In genomic region chr3:125916376-125916978, GRCh38 we compare ENCODE assay signal across 8 cellular contexts. TPM values are rescaled to one million over a fixed set of nuclear protein-coding genes. Genes with fewer than 3 reads are reported as not detected.
DNase-seq lines count a peak whose midpoint lies in the region; ATAC-seq, FAIRE-seq and TF ChIP-seq lines count a peak whose summit lies in the region.

No MANE protein-coding gene starts in this region.

- H3K4me3 ChIP-seq in HEK293 (ENCODE audit: low read depth, low read length) (peak overlapping the region; percentile 65), MG63 (peak overlapping the region; percentile 88), pancreas (peak overlapping the region; percentile 43 to 82 (median 63)), aorta (ENCODE audit: low read length in 2 of 2) (peak overlapping the region in 1 of 2 donors; percentile 40)

- H3K27me3 ChIP-seq in MG63 (no peaks in the 10 kb centered on the region), pancreas (no peaks in the 10 kb centered on the region), aorta (ENCODE audit: control insufficient read depth in 1 of 2, insufficient read depth in 2 of 2, low read length in 1 of 2) (no peaks in the 10 kb centered on the region)

- peak overlapping the region; percentile 88 for H3K4me3 Mint-ChIP-seq in activated naive CD8-positive, alpha-beta T cell treated with anti-CD3 and anti-CD28 coated beads, Interleukin-2, amount 50 U/mL, for 24 hours

- H3K4me1 ChIP-seq in HEK293 (ENCODE audit: control insufficient read depth, insufficient read depth, low read length) (no peaks in the 10 kb centered on the region), pancreas (peaks cover 0 to 6% (median 3%) of the 10 kb centered on the region in 3 donors), aorta (ENCODE audit: control insufficient read depth in 1 of 2, insufficient read depth in 2 of 2, low read length in 2 of 2) (no peaks in the 10 kb centered on the region)

- H3K36me3 ChIP-seq in HEK293 (ENCODE audit: control insufficient read depth in 2 of 2, insufficient read depth in 1 of 2, low read length in 2 of 2) (no peaks in the 10 kb centered on the region), MG63 (no peaks in the 10 kb centered on the region; the same call in 1 of the 2 replicates), pancreas (no peaks in the 10 kb centered on the region), aorta (ENCODE audit: control insufficient read depth in 1 of 2, insufficient read depth in 2 of 2, low read length in 1 of 2) (no peaks in the 10 kb centered on the region)

- FAIRE-seq in pancreas (lab: Jason Lieb, UNC), result no peak

- ATAC-seq in activated naive CD8-positive, alpha-beta T cell treated with anti-CD3 and anti-CD28 coated beads, Interleukin-2, amount 50 U/mL, for 24 hours, result peak; percentile 90
- peak; percentile 99 for ATAC-seq in Right ventricle myocardium superior (ENCODE audit: poor library complexity)
- ATAC-seq in pancreas, result peak; percentile 89 to 100 (median 98)
- ATAC-seq in aorta (ENCODE audit: low FRiP score), result peak; percentile 100

- no peaks in the 10 kb centered on the region for H3K27me3 Mint-ChIP-seq in activated naive CD8-positive, alpha-beta T cell treated with anti-CD3 and anti-CD28 coated beads, Interleukin-2, amount 50 U/mL, for 24 hours

- H3K4me1 Mint-ChIP-seq in activated naive CD8-positive, alpha-beta T cell treated with anti-CD3 and anti-CD28 coated beads, Interleukin-2, amount 50 U/mL, for 24 hours, result peaks cover 30% of the 10 kb centered on the region

- H3K36me3 Mint-ChIP-seq in activated naive CD8-positive, alpha-beta T cell treated with anti-CD3 and anti-CD28 coated beads, Interleukin-2, amount 50 U/mL, for 24 hours (ENCODE audit: low read depth), result no peaks in the 10 kb centered on the region

- H3K27ac Mint-ChIP-seq in activated naive CD8-positive, alpha-beta T cell treated with anti-CD3 and anti-CD28 coated beads, Interleukin-2, amount 50 U/mL, for 24 hours, result peak overlapping the region; percentile 91

- H3K9me3 ChIP-seq in HEK293 (ENCODE audit: control insufficient read depth, insufficient read depth, low read depth, low read length), result no peaks in the 10 kb centered on the region
- H3K9me3 ChIP-seq in MG63, result no peaks in the 10 kb centered on the region
- no peaks in the 10 kb centered on the region for H3K9me3 ChIP-seq in pancreas
- no peaks in the 10 kb centered on the region for H3K9me3 ChIP-seq in aorta (ENCODE audit: control insufficient read depth, low read length)

- TF ChIP-seq CTCF in GM12873 (IDR thresholded peaks at IDR 0.05; ENCODE audit: insufficient read depth, low read depth, low read length, missing control alignments), result peak; percentile 27
- no peak for TF ChIP-seq CTCF in HEK293 (tag by site-specific recombination; IDR thresholded peaks at IDR 0.05)
- TF ChIP-seq CTCF in RWPE1 (conservative IDR thresholded peaks at IDR 0.05; ENCODE audit: low read depth), result no peak
- TF ChIP-seq CTCF in pancreas (IDR thresholded peaks at IDR 0.05), result no peak

- CTCF ChIA-PET in HEK293 (lab: Yijun Ruan, JAX) (no interaction called here), RWPE1 (lab: Yijun Ruan, JAX) (no interaction called here)

- no peak for DNase-seq in MG63
- peak; percentile 82 for DNase-seq in RWPE1 (ENCODE audit: low spot score)
- DNase-seq in activated naive CD8-positive, alpha-beta T cell treated with anti-CD3 and anti-CD28 coated beads, Interleukin-2, amount 50 U/mL, for 24 hours, result peak; percentile 96
- DNase-seq in Right ventricle myocardium superior, result no peak
- DNase-seq in pancreas, result peak in 2 of 6 donors; percentile 98 to 100
- peak in 1 of 2 donors; percentile 99 for DNase-seq in aorta

- 0 to 1% methylated on average over 48 to 58 of the region's 58 CpGs for WGBS in pancreas, 2 donors
- 0 to 2% methylated on average over 56 to 58 of the region's 58 CpGs for WGBS in aorta, 2 donors

- POLR2A ChIA-PET in HEK293 (lab: Yijun Ruan, JAX), result no interaction called here
- POLR2A ChIA-PET in RWPE1 (lab: Yijun Ruan, JAX; ENCODE audit: low non-redundant PET), result no interaction called here

- no peaks in the 10 kb centered on the region for H3K9me3 Mint-ChIP-seq in activated naive CD8-positive, alpha-beta T cell treated with anti-CD3 and anti-CD28 coated beads, Interleukin-2, amount 50 U/mL, for 24 hours

- H3K27ac ChIP-seq in HEK293 (ENCODE audit: extremely low read depth, low read depth, low read length) (peak overlapping the region; percentile 82), RWPE1 (peak overlapping the region; percentile 86), pancreas (peak overlapping the region; percentile 46 to 61 (median 54)), aorta (ENCODE audit: low read depth in 1 of 2, low read length in 2 of 2) (no peak overlapping the region)

- intact Hi-C loops in Right ventricle myocardium superior (cut with DNase I), result no loop called here
- intact Hi-C loops in pancreas (cut with DNase I), result no loop called here
- intact Hi-C loops in aorta (cut with DNase I), result no loop called here

TF ChIP-seq in HEK293, 187 proteins besides CTCF, POLR2A, EP300 and RAD21 (continues in another document):
- TF ChIP-seq ZNF501 (tag by site-specific recombination; IDR thresholded peaks at IDR 0.05), result no peak; the same call in 1 of the 2 replicates
- peak; percentile 26; the same call in 1 of the 2 replicates for TF ChIP-seq KLF9 (tag by site-specific recombination; IDR thresholded peaks at IDR 0.05; ENCODE audit: low read depth)
- TF ChIP-seq ZNF274 (IDR thresholded peaks at IDR 0.05; ENCODE audit: low read length), result no peak
- TF ChIP-seq ZNF274 (tag by site-specific recombination; IDR thresholded peaks at IDR 0.05; ENCODE audit: borderline replicate concordance), result no peak
- TF ChIP-seq ZNF518A (tag by site-specific recombination; conservative IDR thresholded peaks at IDR 0.05; ENCODE audit: low read depth), result no peak
- no peak for TF ChIP-seq YY2 (tag by site-specific recombination; IDR thresholded peaks at IDR 0.05)
- no peak for TF ChIP-seq ZNF776 (tag by site-specific recombination; IDR thresholded peaks at IDR 0.05; ENCODE audit: borderline replicate concordance)
- no peak for TF ChIP-seq ZNF2 (tag by site-specific recombination; IDR thresholded peaks at IDR 0.05)
- TF ChIP-seq ZNF324 (tag by site-specific recombination; IDR thresholded peaks at IDR 0.05), result no peak
- no peak for TF ChIP-seq GFI1B (tag by site-specific recombination; IDR thresholded peaks at IDR 0.05)
- no peak for TF ChIP-seq ZNF174 (tag by site-specific recombination; IDR thresholded peaks at IDR 0.05)
- no peak for TF ChIP-seq ZNF157 (tag by site-specific recombination; IDR thresholded peaks at IDR 0.05)
- TF ChIP-seq ZNF341 (tag by site-specific recombination; IDR thresholded peaks at IDR 0.05; ENCODE audit: low read depth), result no peak
- TF ChIP-seq ZFP69B (tag by site-specific recombination; IDR thresholded peaks at IDR 0.05), result no peak
- no peak for TF ChIP-seq ZNF747 (tag by site-specific recombination; IDR thresholded peaks at IDR 0.05)

RNA-seq across cellular contexts. Expression of gene ROPN1B, which starts 52.5 kb away (rescaled TPM):
- not detected in 2 replicates for total RNA-seq in MG63 (2014; rRNA removed; shearing (Covaris generic); ENCODE audit: low replicate concordance)
- total RNA-seq in Right ventricle myocardium superior, result 4.6 TPM
- total RNA-seq in pancreas, result under 1 TPM in 2 of 6 donors, not detected in 4; 0.19 to 0.20 TPM
- under 1 TPM in 1 of 2 donors, not detected in 1; 0.23 TPM for polyA plus RNA-seq in pancreas
- under 1 TPM in 1 of 2 donors, not detected in 1; 0.48 TPM for total RNA-seq in aorta
- 1 to 10 TPM in 1 of 2 donors, under 1 TPM in 1; 0.28 to 2.6 TPM for polyA plus RNA-seq in aorta

Comparison
In these comparisons a context has a peak if more than half of its experiments do, and no peak if none do; other contexts are left out.
1. H3K27ac ChIP-seq: peak in HEK293 (single experiment), RWPE1 (single experiment) and pancreas (4 of 4); none in aorta (0 of 2).
2. DNase-seq: peak in RWPE1 (single experiment) and activated naive CD8-positive, alpha-beta T cell treated with anti-CD3 and anti-CD28 coated beads, Interleukin-2, amount 50 U/mL, for 24 hours (single experiment); none in MG63 (single experiment) and Right ventricle myocardium superior (single experiment).
3. Peak in every context shown above with its lines, with median percentiles within 50 percentile points of each other: ATAC-seq.